In genomic region chr15:96126859-96127258, GRCh38 we compare ENCODE assay signal across 23 cellular contexts.
"Had no signal": no experiment of that assay in that cellular context is flagged by ENCODE, and none has a peak within 500 bp of the region (broad histone marks: within the 10 kb centered on the region; RNA-seq: fewer than 3 reads in every experiment).

No MANE protein-coding gene starts in this region.

- DNase-seq: activated B cell treated with CpG ODN at 0.5 μM for 24 hours; activated CD4-positive, alpha-beta T cell treated with anti-CD3 and anti-CD28 coated beads for 1 hour; activated CD4-positive, alpha-beta T cell treated with anti-CD3 and anti-CD28 coated beads, Interleukin-2, amount 10 ng/mL, durations not matched to agents 24 days and 14 days; activated CD4-positive, alpha-beta T cell treated with anti-CD3 and anti-CD28 coated beads, Interleukin-2, amount 50 U/mL, for 48 hours; activated CD8-positive, alpha-beta memory T cell treated with anti-CD3 and anti-CD28 coated beads, Interleukin-2, amount 10 ng/mL, durations not matched to agents 7 days and 5 days; activated effector memory CD4-positive, alpha-beta T cell treated with Interleukin-2 at 50 U/mL for 16 hours; activated naive CD4-positive, alpha-beta T cell; activated T-cell treated with anti-CD3 and anti-CD28 coated beads, Interleukin-2, amount 50 U/mL, for 24 hours; cerebellar nuclear complex; Karpas-422; NCI-H1105 treated with DMSO at 0.1 percent for 48 hours; NCI-H1436 treated with DMSO at 0.1 percent for 48 hours; NCI-H187; NCI-H2081; NCI-H510A treated with DMSO at 0.1 percent for 48 hours; NCI-H69; NK-92 treated with Interleukin-12 subunit alpha and Interleukin-12 subunit beta, amount 100 ng/mL, for 24 hours; SHP77 had no signal

- H3K27me3 ChIP-seq: SJSA1 had no signal

- H3K36me3 ChIP-seq: SJSA1 had no signal

- H3K4me3 Mint-ChIP-seq: activated B cell treated with CpG ODN at 0.5 μM for 24 hours; activated CD4-positive, alpha-beta T cell treated with anti-CD3 and anti-CD28 coated beads, Interleukin-2, amount 10 ng/mL, durations not matched to agents 24 days and 14 days; activated CD8-positive, alpha-beta memory T cell treated with anti-CD3 and anti-CD28 coated beads, Interleukin-2, amount 10 ng/mL, durations not matched to agents 7 days and 5 days; activated naive CD8-positive, alpha-beta T cell; activated T-cell treated with anti-CD3 and anti-CD28 coated beads, Interleukin-2, amount 50 U/mL, for 24 hours; activated T-helper 1 cell treated with anti-CD3 and anti-CD28 coated beads, Interleukin-12 subunit alpha, Interleukin-12 subunit beta, Interleukin-2, Interleukin-4 antibody, amounts not matched to agents 30 ng/mL and 10 ng/mL and 1 ng/mL, durations not matched to agents 14 hours and 24 hours and 36 hours; T-helper 1 cell treated with Interleukin-12 subunit alpha and Interleukin-12 subunit beta and Interleukin-4 antibody, amounts not matched to agents 30 μg/mL and 1 μg/mL, for 36 hours had no signal

- H3K4me1 ChIP-seq: SJSA1 had no signal

- H3K9me3 Mint-ChIP-seq: activated CD4-positive, alpha-beta T cell treated with anti-CD3 and anti-CD28 coated beads, Interleukin-2, amount 10 ng/mL, durations not matched to agents 24 days and 14 days; activated T-cell treated with anti-CD3 and anti-CD28 coated beads, Interleukin-2, amount 50 U/mL, for 24 hours; activated T-helper 1 cell treated with anti-CD3 and anti-CD28 coated beads, Interleukin-12 subunit alpha, Interleukin-12 subunit beta, Interleukin-2, Interleukin-4 antibody, amounts not matched to agents 30 ng/mL and 10 ng/mL and 1 ng/mL, durations not matched to agents 14 hours and 24 hours and 36 hours; T-helper 1 cell treated with Interleukin-12 subunit alpha and Interleukin-12 subunit beta and Interleukin-4 antibody, amounts not matched to agents 30 μg/mL and 1 μg/mL, for 36 hours had no signal

- H3K9me3 ChIP-seq: SJSA1 had no signal

- H3K36me3 Mint-ChIP-seq: activated CD8-positive, alpha-beta memory T cell treated with anti-CD3 and anti-CD28 coated beads, Interleukin-2, amount 10 ng/mL, durations not matched to agents 7 days and 5 days; activated naive CD8-positive, alpha-beta T cell had no signal

- H3K27ac Mint-ChIP-seq: activated B cell treated with CpG ODN at 0.5 μM for 24 hours; activated CD4-positive, alpha-beta T cell treated with anti-CD3 and anti-CD28 coated beads, Interleukin-2, amount 10 ng/mL, durations not matched to agents 24 days and 14 days; activated CD8-positive, alpha-beta memory T cell treated with anti-CD3 and anti-CD28 coated beads, Interleukin-2, amount 10 ng/mL, durations not matched to agents 7 days and 5 days; activated naive CD8-positive, alpha-beta T cell; activated T-cell treated with anti-CD3 and anti-CD28 coated beads, Interleukin-2, amount 50 U/mL, for 24 hours; activated T-helper 1 cell treated with anti-CD3 and anti-CD28 coated beads, Interleukin-12 subunit alpha, Interleukin-12 subunit beta, Interleukin-2, Interleukin-4 antibody, amounts not matched to agents 30 ng/mL and 10 ng/mL and 1 ng/mL, durations not matched to agents 14 hours and 24 hours and 36 hours; T-helper 1 cell treated with Interleukin-12 subunit alpha and Interleukin-12 subunit beta and Interleukin-4 antibody, amounts not matched to agents 30 μg/mL and 1 μg/mL, for 36 hours had no signal

- FAIRE-seq: RCC 7860 had no signal

- H3K27me3 Mint-ChIP-seq: activated B cell treated with CpG ODN at 0.5 μM for 24 hours; activated CD4-positive, alpha-beta T cell treated with anti-CD3 and anti-CD28 coated beads, Interleukin-2, amount 10 ng/mL, durations not matched to agents 24 days and 14 days; activated CD8-positive, alpha-beta memory T cell treated with anti-CD3 and anti-CD28 coated beads, Interleukin-2, amount 10 ng/mL, durations not matched to agents 7 days and 5 days had no signal

- ATAC-seq: activated CD8-positive, alpha-beta memory T cell treated with anti-CD3 and anti-CD28 coated beads, Interleukin-2, amount 10 ng/mL, durations not matched to agents 7 days and 5 days had no signal

- H3K4me1 Mint-ChIP-seq: activated B cell treated with CpG ODN at 0.5 μM for 24 hours; activated CD4-positive, alpha-beta T cell treated with anti-CD3 and anti-CD28 coated beads, Interleukin-2, amount 10 ng/mL, durations not matched to agents 24 days and 14 days; activated CD8-positive, alpha-beta memory T cell treated with anti-CD3 and anti-CD28 coated beads, Interleukin-2, amount 10 ng/mL, durations not matched to agents 7 days and 5 days had no signal

- H3K4me3 ChIP-seq: SJSA1 had no signal

- H3K27ac ChIP-seq: SJSA1 had no signal
